Comparison of ENCODE assay signal across 10 cellular contexts in genomic region chr6:70666726-70667125, GRCh38. TPM values are rescaled to one million over a fixed set of nuclear protein-coding genes. Genes with fewer than 3 reads are reported as not detected.
DNase-seq lines count a peak whose midpoint lies in the region; ATAC-seq, FAIRE-seq and TF ChIP-seq lines count a peak whose summit lies in the region.
"Had no signal": no experiment of that assay in that cellular context is flagged by ENCODE, and none has a peak within 500 bp of the region (broad histone marks: within the 10 kb centered on the region; RNA-seq: fewer than 3 reads in every experiment).

No MANE protein-coding gene starts in this region.

- H4K20me1 ChIP-seq in SK-N-SH (ENCODE audit: insufficient read depth) = no peaks in the 10 kb centered on the region; the same call in 1 of the 2 replicates

- H3K27me3 ChIP-seq in SK-N-SH (ENCODE audit: insufficient read depth) (no peaks in the 10 kb centered on the region), gastroesophageal sphincter (no peaks in the 10 kb centered on the region)

- ATAC-seq in SK-N-SH treated with all-trans-retinoic acid at 6 μM for 48 hours (no peak), T-cell (replicated peaks in 1 of 4) (no peak), gastroesophageal sphincter (no peak), GM19455 (IDR thresholded peaks at IDR 0.05; ENCODE audit: unreplicated experiment) (no peak)
- ATAC-seq in stimulated activated memory B cell treated with anti-CD40 and anti-IgM and Interleukin-4, amounts not matched to agents 10 μg/mL and 1 μg/mL and 100 μg/mL, for 72 hours = no peak

- H3K4me1 Mint-ChIP-seq in T-cell = peaks cover 43 to 48% (median 45%) of the 10 kb centered on the region in 3 donors
- H3K4me1 Mint-ChIP-seq in stimulated activated memory B cell treated with anti-CD40 and anti-IgM and Interleukin-4, amounts not matched to agents 10 μg/mL and 1 μg/mL and 100 μg/mL, for 72 hours = peaks cover 39% of the 10 kb centered on the region

- H3K4me2 ChIP-seq in SK-N-SH = peak overlapping the region; percentile 89; the same call in 1 of the 2 replicates

- TF ChIP-seq CTCF in SK-N-SH (IDR thresholded peaks at IDR 0.05) = no peak
- no peak for TF ChIP-seq CTCF in gastroesophageal sphincter (IDR thresholded peaks at IDR 0.05)

- H3K4me3 ChIP-seq in SK-N-SH (ENCODE audit: low read depth in 2 of 2, low read length in 1 of 2) (peak overlapping the region in 1 of 2 experiments; percentile 79; a peak in 1 of 4 replicates), gastroesophageal sphincter (no peak overlapping the region)

- H3K36me3 Mint-ChIP-seq in T-cell = no peaks in the 10 kb centered on the region
- H3K36me3 Mint-ChIP-seq in stimulated activated memory B cell treated with anti-CD40 and anti-IgM and Interleukin-4, amounts not matched to agents 10 μg/mL and 1 μg/mL and 100 μg/mL, for 72 hours = no peaks in the 10 kb centered on the region

- H3K9ac ChIP-seq in SK-N-SH = no peak overlapping the region

- no peak for TF ChIP-seq RAD21 in SK-N-SH (IDR thresholded peaks at IDR 0.05; ENCODE audit: low read length)

- TF ChIP-seq EP300 in SK-N-SH (IDR thresholded peaks at IDR 0.05; ENCODE audit: borderline replicate concordance in 1 of 2, low read depth in 1 of 2, low read length in 1 of 2) (no peak), gastroesophageal sphincter (IDR thresholded peaks at IDR 0.05) (no peak)

- H3F3A ChIP-seq in SK-N-SH (replicated peaks; ENCODE audit: insufficient read depth) = no peaks in the 10 kb centered on the region

- WGBS in SK-N-SH (ENCODE audit: low lambda C conversion rate) = over 99% methylated on average over 6 of the region's 6 CpGs
- 77 to 85% methylated on average over 5 to 6 of the region's 6 CpGs for WGBS in gastroesophageal sphincter (ENCODE audit: low coverage in 1 of 2), 2 donors

- H3K9me3 Mint-ChIP-seq in T-cell = no peaks in the 10 kb centered on the region
- peaks cover 2% of the 10 kb centered on the region for H3K9me3 Mint-ChIP-seq in stimulated activated memory B cell treated with anti-CD40 and anti-IgM and Interleukin-4, amounts not matched to agents 10 μg/mL and 1 μg/mL and 100 μg/mL, for 72 hours

- H3K27ac ChIP-seq in SK-N-SH (ENCODE audit: low read depth in 2 of 2, low read length in 1 of 2) = no peak overlapping the region
- peak overlapping the region in 3 of 4 donors; percentile 88 to 95 (median 94) for H3K27ac ChIP-seq in gastroesophageal sphincter

- peak overlapping the region; percentile 95 to 97 for H3K27ac Mint-ChIP-seq in T-cell
- H3K27ac Mint-ChIP-seq in stimulated activated memory B cell treated with anti-CD40 and anti-IgM and Interleukin-4, amounts not matched to agents 10 μg/mL and 1 μg/mL and 100 μg/mL, for 72 hours = peak overlapping the region; percentile 91

- H3K27me3 Mint-ChIP-seq in T-cell = peaks cover 3 to 9% of the 10 kb centered on the region in 2 donors
- peaks cover 7% of the 10 kb centered on the region for H3K27me3 Mint-ChIP-seq in stimulated activated memory B cell treated with anti-CD40 and anti-IgM and Interleukin-4, amounts not matched to agents 10 μg/mL and 1 μg/mL and 100 μg/mL, for 72 hours

- POLR2A ChIA-PET in SK-N-SH (lab: Yijun Ruan, JAX) = no interaction called here
- POLR2A ChIA-PET in T-cell (lab: Charles Lee) = interaction anchor here in 1 of 2 donors (0.6 kb wide), 1 partner anchor 257 kb away, joined by 3 read pairs; no protein-coding TSS in a partner anchor

- no peak for TF ChIP-seq POLR2A in gastroesophageal sphincter (IDR thresholded peaks at IDR 0.05)

- H3K36me3 ChIP-seq in SK-N-SH (replicated peaks in 1 of 2; ENCODE audit: control insufficient read depth in 1 of 2, insufficient read depth in 2 of 2, low read length in 1 of 2) (no peaks in the 10 kb centered on the region), gastroesophageal sphincter (no peaks in the 10 kb centered on the region)

- H3K4me3 Mint-ChIP-seq in T-cell = peak overlapping the region; percentile 85 to 87 (median 86)
- H3K4me3 Mint-ChIP-seq in stimulated activated memory B cell treated with anti-CD40 and anti-IgM and Interleukin-4, amounts not matched to agents 10 μg/mL and 1 μg/mL and 100 μg/mL, for 72 hours = peak overlapping the region; percentile 92

- no peaks in the 10 kb centered on the region for H3K9me2 ChIP-seq in SK-N-SH

- H3K79me2 ChIP-seq in SK-N-SH (ENCODE audit: insufficient read depth) = peaks cover 38% of the 10 kb centered on the region

- CTCF ChIA-PET in SK-N-SH (lab: Yijun Ruan, JAX) (interaction anchor here (1.0 to 2.9 kb wide), 2 partner anchors 12 to 20 kb away, joined by 3 to 9 read pairs; no protein-coding TSS in a partner anchor), T-cell (lab: Charles Lee) (interaction anchor here (0.6 to 2.2 kb wide), 11 partner anchors 8 to 146 kb away, joined by 3 to 9 read pairs (median 4); no protein-coding TSS in a partner anchor)

- H2AFZ ChIP-seq in SK-N-SH (ENCODE audit: low read depth) = peak overlapping the region; percentile 100

- no peak for DNase-seq in SK-N-SH
- no peak for DNase-seq in T-cell
- no peak for DNase-seq in C1 segment of cervical spinal cord (lab: John Stamatoyannopoulos, UW)
- DNase-seq in frontal cortex (ENCODE audit: low spot score in 2 of 2) = no peak
- DNase-seq: activated CD4-positive, alpha-beta T cell treated with anti-CD3 and anti-CD28 coated beads for 1 hour had no signal

- peaks cover 4 to 5% of the 10 kb centered on the region in 2 experiments; a peak in 2 of 4 replicates for H3K4me1 ChIP-seq in SK-N-SH (ENCODE audit: control insufficient read depth in 1 of 2, insufficient read depth in 2 of 2, low read depth in 1 of 2, low read length in 1 of 2)
- H3K4me1 ChIP-seq in gastroesophageal sphincter = peaks cover 0 to 36% (median 5%) of the 10 kb centered on the region in 3 donors

- FAIRE-seq in frontal cortex (lab: Jason Lieb, UNC) = no peak
- FAIRE-seq: A204.1 had no signal

- H3K9me3 ChIP-seq in SK-N-SH = no peaks in the 10 kb centered on the region
- H3K9me3 ChIP-seq in gastroesophageal sphincter = no peaks in the 10 kb centered on the region

TF ChIP-seq in SK-N-SH, 30 proteins besides CTCF, POLR2A, EP300 and RAD21 (continues in another document):
- TF ChIP-seq MEF2A (IDR thresholded peaks at IDR 0.05; ENCODE audit: borderline replicate concordance, low read depth) (no peak), CHD2 (IDR thresholded peaks at IDR 0.05; ENCODE audit: low read length, partially characterized antibody) (no peak), TAF1 (IDR thresholded peaks at IDR 0.05; ENCODE audit: borderline replicate concordance, low read depth, low read length) (no peak), EZH2phosphoT487 (IDR thresholded peaks at IDR 0.05; ENCODE audit: borderline replicate concordance, low read depth) (no peak), TEAD4 (IDR thresholded peaks at IDR 0.05; ENCODE audit: borderline replicate concordance, insufficient read depth) (no peak), USF1 (IDR thresholded peaks at IDR 0.05; ENCODE audit: borderline replicate concordance, low read depth) (no peak), PBX3 (IDR thresholded peaks at IDR 0.05) (no peak)

TF ChIP-seq in SK-N-SH treated with all-trans-retinoic acid at 6 μM for 48 hours, 23 proteins besides CTCF, POLR2A, EP300 and RAD21:
- no peak for TF ChIP-seq ARNTL (CRISPR knock-in tag; IDR thresholded peaks at IDR 0.05; ENCODE audit: borderline replicate concordance, low read depth)
- no peak for TF ChIP-seq ZFP30 (CRISPR knock-in tag; IDR thresholded peaks at IDR 0.05)
- no peak for TF ChIP-seq TOX (CRISPR knock-in tag; IDR thresholded peaks at IDR 0.05; ENCODE audit: borderline replicate concordance)
- TF ChIP-seq GLIS3 (CRISPR knock-in tag; IDR thresholded peaks at IDR 0.05) = no peak
- TF ChIP-seq PPARA (CRISPR knock-in tag; IDR thresholded peaks at IDR 0.05; ENCODE audit: borderline replicate concordance) = no peak

RNA-seq across cellular contexts. Expression of gene SMAP1, which starts 1.0 kb away (rescaled TPM):
- polyA plus RNA-seq in SK-N-SH (2012; rRNA removed) = 11.9 and 12.6 TPM in 2 replicates
- polyA plus RNA-seq in SK-N-SH (2012; cell fraction: cytosol; rRNA removed) = 14.3 and 15.3 TPM in 2 replicates
- 12.9 and 14.2 TPM in 2 replicates for polyA plus RNA-seq in SK-N-SH (2012; cell fraction: nucleus; rRNA removed)
- 10 to 100 TPM; 27.1 to 32.3 (median 31.9) TPM for total RNA-seq in T-cell
- total RNA-seq in gastroesophageal sphincter = 10 to 100 TPM; 24.1 to 35.5 (median 30.9) TPM
- total RNA-seq in frontal cortex = 71.3 TPM

Comparison
In these comparisons a context has a peak if more than half of its experiments do, and no peak if none do; other contexts are left out.
1. H3K27ac ChIP-seq: peak in gastroesophageal sphincter (3 of 4); none in SK-N-SH (0 of 2).